ENCODE assay signal across 26 cellular contexts in the genomic region with DNA sequence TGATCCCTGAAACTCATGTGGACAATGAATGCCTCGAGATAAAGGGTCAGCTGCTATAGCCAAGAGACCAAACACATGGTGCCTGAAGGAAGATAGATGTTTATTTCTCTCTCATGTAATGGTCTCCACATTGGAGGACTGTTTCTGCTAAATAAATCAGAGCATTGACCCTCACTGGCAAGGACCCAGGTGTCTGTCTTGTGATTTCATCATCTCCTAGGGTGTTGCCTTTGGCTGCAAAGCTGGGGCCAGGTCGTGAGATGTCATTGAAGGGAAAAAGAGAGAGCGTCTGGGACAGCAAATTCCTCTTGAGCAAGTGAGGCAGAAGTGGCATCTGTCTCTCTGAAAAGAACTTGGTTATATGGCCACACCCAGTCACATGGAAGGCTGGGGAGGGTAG.
A peak's percentile ranks its signal among the peaks of the same experiment; 100 is the strongest.
DNase-seq lines count a peak whose midpoint lies in the region; ATAC-seq, FAIRE-seq and TF ChIP-seq lines count a peak whose summit lies in the region.
"Had no signal": no experiment of that assay in that cellular context is flagged by ENCODE, and none has a peak within 500 bp of the region (broad histone marks: within the 10 kb centered on the region; RNA-seq: fewer than 3 reads in every experiment).

No MANE protein-coding gene starts in this region.

- H3K79me2 ChIP-seq in HepG2 (ENCODE audit: insufficient read depth, low read length) = no peaks in the 10 kb centered on the region
- no peaks in the 10 kb centered on the region for H3K79me2 ChIP-seq in mesendoderm (ENCODE audit: control insufficient read depth, insufficient read depth, low read length)

- 39% methylated on average over 3 of the region's 3 CpGs for WGBS in liver
- WGBS in HepG2 (ENCODE audit: low lambda C conversion rate) = 11% methylated on average over 3 of the region's 3 CpGs
- WGBS in mesendoderm (ENCODE audit: extremely low coverage, insufficient coverage, low lambda C conversion rate) = no CpG with 5 or more reads among the region's 3 CpGs

- H2BK15ac ChIP-seq in mesendoderm (replicated peaks; ENCODE audit: low read depth) = no peak overlapping the region

- H3K79me1 ChIP-seq in mesendoderm (ENCODE audit: low read length) = no peaks in the 10 kb centered on the region

- H3K56ac ChIP-seq in mesendoderm (ENCODE audit: low read length) = no peak overlapping the region

- CTCF ChIA-PET in HepG2 (lab: Yijun Ruan, JAX; ENCODE audit: low intra/inter-chr PET ratio, low total read pairs) = no interaction called here

- H3K4ac ChIP-seq in mesendoderm (ENCODE audit: low read depth, low read length) = no peak overlapping the region

- FAIRE-seq in HepG2 (lab: Jason Lieb, UNC) = no peak
- FAIRE-seq: GM12892, GM18507 had no signal

- H3K4me3 Mint-ChIP-seq in type B pancreatic cell = no peak overlapping the region
- H3K4me3 Mint-ChIP-seq: B cell; CD4-positive, CD25-positive, alpha-beta regulatory T cell; GM23338 had no signal

- peaks cover 41% of the 10 kb centered on the region for H3K4me1 Mint-ChIP-seq in type B pancreatic cell (ENCODE audit: unreplicated experiment)
- H3K4me1 Mint-ChIP-seq: B cell; CD4-positive, CD25-positive, alpha-beta regulatory T cell had no signal

- H3K4me1 ChIP-seq in liver (ENCODE audit: control insufficient read depth in 4 of 4, insufficient read depth in 4 of 4, low read length in 3 of 4) (peaks cover 6 to 29% (median 17%) of the 10 kb centered on the region in 4 donors), HepG2 (ENCODE audit: insufficient read depth, low read length) (peaks cover 5% of the 10 kb centered on the region), mesendoderm (ENCODE audit: control insufficient read depth, low read depth, low read length) (peaks cover 3% of the 10 kb centered on the region)

- TF ChIP-seq POLR2A in HepG2 (IDR thresholded peaks at IDR 0.05; ENCODE audit: insufficient read depth in 1 of 2, low read depth in 2 of 2, low read length in 2 of 2) = no peak

- no peaks in the 10 kb centered on the region for H3K36me3 ChIP-seq in liver (ENCODE audit: control insufficient read depth in 4 of 4, insufficient read depth in 3 of 4, low read depth in 1 of 4, low read length in 3 of 4)
- H3K36me3 ChIP-seq in HepG2 (replicated peaks in 1 of 2; ENCODE audit: control insufficient read depth in 1 of 2, insufficient read depth in 2 of 2, low read length in 2 of 2) = no peaks in the 10 kb centered on the region
- no peaks in the 10 kb centered on the region for H3K36me3 ChIP-seq in mesendoderm (ENCODE audit: control insufficient read depth, insufficient read depth, low read length)
- H3K36me3 ChIP-seq: MG63 had no signal

- H3K9ac ChIP-seq in liver (ENCODE audit: low read depth in 1 of 2, low read length in 2 of 2) (no peak overlapping the region), HepG2 (ENCODE audit: insufficient read depth, low read depth, low read length) (no peak overlapping the region), mesendoderm (ENCODE audit: low read length) (no peak overlapping the region)
- H3K9ac ChIP-seq: KMS-11 had no signal

- no peak overlapping the region for H2BK5ac ChIP-seq in mesendoderm (ENCODE audit: low read length)

- in situ Hi-C loops in HepG2 (cut with HindIII; ENCODE audit: extremely low pct_ligation_motif_present, low pct_unique_long_range_greater_than_20kb) = no loop called here

- H3K27ac Mint-ChIP-seq in type B pancreatic cell = peak overlapping the region; percentile 84
- H3K27ac Mint-ChIP-seq: B cell; CD4-positive, CD25-positive, alpha-beta regulatory T cell; GM23338 had no signal

- H3K4me3 ChIP-seq in liver (ENCODE audit: low read depth in 1 of 3, low read length in 3 of 3) (no peak overlapping the region), HepG2 (replicated peaks in 1 of 3; ENCODE audit: insufficient read depth in 1 of 3, low read depth in 2 of 3, low read length in 3 of 3) (no peak overlapping the region), epithelial cell of esophagus (ENCODE audit: low read length) (no peak overlapping the region), mesendoderm (ENCODE audit: low read length) (no peak overlapping the region)
- H3K4me3 ChIP-seq: GM23338, MG63 had no signal

- ATAC-seq in HepG2 (no peak), HG03175 (IDR thresholded peaks at IDR 0.05; ENCODE audit: unreplicated experiment) (no peak)
- ATAC-seq: GM23338, PC-3, SK-N-SH treated with all-trans-retinoic acid at 6 μM for 48 hours had no signal

- no peaks in the 10 kb centered on the region for H4K20me1 ChIP-seq in HepG2 (ENCODE audit: insufficient read depth, low read length)

- no peak overlapping the region for H3K23ac ChIP-seq in mesendoderm (ENCODE audit: low read length)

- H4K5ac ChIP-seq in mesendoderm (ENCODE audit: low read length) = no peak overlapping the region

- no peak overlapping the region for H4K8ac ChIP-seq in mesendoderm (ENCODE audit: low read depth, low read length)

- no TSS peak for BruUV-seq in HepG2 (replicated peaks; lab: Mats Ljungman, UMichigan)

- peak overlapping the region; percentile 33 for H2AK5ac ChIP-seq in mesendoderm (ENCODE audit: low read length)

- no peak overlapping the region for H3K18ac ChIP-seq in mesendoderm (ENCODE audit: low read length)

- peaks cover 3% of the 10 kb centered on the region for H3K36me3 Mint-ChIP-seq in type B pancreatic cell
- H3K36me3 Mint-ChIP-seq: CD4-positive, CD25-positive, alpha-beta regulatory T cell had no signal

- H3K27me3 Mint-ChIP-seq in type B pancreatic cell = no peaks in the 10 kb centered on the region

- H3K27ac ChIP-seq in liver (ENCODE audit: low read depth in 1 of 2, low read length in 2 of 2) (no peak overlapping the region), HepG2 (ENCODE audit: extremely low read length, insufficient read depth, low read length) (no peak overlapping the region), mesendoderm (ENCODE audit: low read depth, low read length) (no peak overlapping the region)
- H3K27ac ChIP-seq: KMS-11 had no signal

- no peak for TF ChIP-seq EP300 in HepG2 (IDR thresholded peaks at IDR 0.05; ENCODE audit: low read depth in 2 of 2, low read length in 2 of 2)
- no peak for TF ChIP-seq EP300 in HepG2 (CRISPR knock-in tag; IDR thresholded peaks at IDR 0.05; ENCODE audit: borderline replicate concordance)

- H3K4me2 ChIP-seq in HepG2 (ENCODE audit: low read depth, low read length) (no peak overlapping the region), mesendoderm (ENCODE audit: low read length) (no peak overlapping the region)
- H3K4me2 ChIP-seq: GM23338, KMS-11 had no signal

- no peaks in the 10 kb centered on the region for H3K9me3 ChIP-seq in liver (ENCODE audit: control insufficient read depth in 4 of 4, low read length in 3 of 4)
- no peaks in the 10 kb centered on the region for H3K9me3 ChIP-seq in HepG2 (ENCODE audit: low read length)
- H3K9me3 ChIP-seq: Caco-2, MG63 had no signal

- H2AFZ ChIP-seq in HepG2 (ENCODE audit: low read length) = no peak overlapping the region
- H2AFZ ChIP-seq: GM23338 had no signal

- H3K27me3 ChIP-seq in liver (ENCODE audit: control insufficient read depth in 4 of 4, insufficient read depth in 4 of 4, low read length in 3 of 4) (no peaks in the 10 kb centered on the region), HepG2 (ENCODE audit: control insufficient read depth in 1 of 2, insufficient read depth in 2 of 2, low read length in 2 of 2) (no peaks in the 10 kb centered on the region; a peak in 1 of 5 replicates), mesendoderm (ENCODE audit: insufficient read depth, low read length, poor library complexity) (no peaks in the 10 kb centered on the region)
- H3K27me3 ChIP-seq: MG63 had no signal

- no peak for TF ChIP-seq CTCF in liver (IDR thresholded peaks at IDR 0.05; ENCODE audit: low read depth, low read length, missing input control)
- TF ChIP-seq CTCF in HepG2 (CRISPR knock-in tag; IDR thresholded peaks at IDR 0.05) = no peak
- no peak for TF ChIP-seq CTCF in epithelial cell of esophagus (IDR thresholded peaks at IDR 0.05; ENCODE audit: insufficient read depth, low read depth, low read length, missing control alignments)
- TF ChIP-seq CTCF in type B pancreatic cell (conservative IDR thresholded peaks at IDR 0.05) = no peak

- no peak for DNase-seq in HepG2 (ENCODE audit: low spot score)
- DNase-seq in epithelial cell of esophagus (ENCODE audit: low read depth) = peak; percentile 21
- no peak for DNase-seq in mesendoderm
- DNase-seq in type B pancreatic cell (ENCODE audit: extremely low spot score, unreplicated experiment) = no peak
- DNase-seq in NCI-H345 treated with DMSO at 0.1 percent for 48 hours (lab: John Stamatoyannopoulos, UW; ENCODE audit: unreplicated experiment) = no peak
- DNase-seq in DMS153 (lab: John Stamatoyannopoulos, UW) = no peak
- DNase-seq: Caco-2; CD4-positive, CD25-positive, alpha-beta regulatory T cell; MG63; NCI-H1092; NCI-H146; NCI-H2081; NCI-H2171 treated with DMSO at 0.1 percent for 48 hours; NCI-H446 treated with DMSO at 0.1 percent for 48 hours; NCI-H748 treated with DMSO at 0.1 percent for 48 hours; PC-3; RPMI8226; SIG-M5 had no signal

- TF ChIP-seq RAD21 in liver (IDR thresholded peaks at IDR 0.05) = peak in 1 of 2 donors; percentile 20
- no peak for TF ChIP-seq RAD21 in HepG2 (CRISPR knock-in tag; IDR thresholded peaks at IDR 0.05)

- H2BK120ac ChIP-seq in mesendoderm (ENCODE audit: low read depth, low read length) = no peak overlapping the region

- intact Hi-C loops in HepG2 (cut with micrococcal nuclease; ENCODE audit: unreplicated experiment) = no loop called here

- peaks cover 4% of the 10 kb centered on the region for H3K9me3 Mint-ChIP-seq in type B pancreatic cell
- H3K9me3 Mint-ChIP-seq: CD4-positive, CD25-positive, alpha-beta regulatory T cell; GM23338 had no signal

- POLR2A ChIA-PET in HepG2 (lab: Yijun Ruan, JAX) = no interaction called here

TF ChIP-seq in liver, 16 proteins besides CTCF, POLR2A, EP300 and RAD21 (continues in another document):
- no peak for TF ChIP-seq HNF4G (IDR thresholded peaks at IDR 0.05)
- peak in 1 of 2 donors; percentile 18 for TF ChIP-seq JUND (IDR thresholded peaks at IDR 0.05)

TF ChIP-seq in HepG2, 621 proteins besides CTCF, POLR2A, EP300 and RAD21 (continues in another document):
- TF ChIP-seq ZNF12 (CRISPR knock-in tag; IDR thresholded peaks at IDR 0.05) (no peak), RNF2 (conservative IDR thresholded peaks at IDR 0.05; ENCODE audit: low read depth) (no peak), NR3C1 (CRISPR knock-in tag; IDR thresholded peaks at IDR 0.05) (no peak), MAFF (IDR thresholded peaks at IDR 0.05; ENCODE audit: low read depth, low read length) (no peak)
- TF ChIP-seq, protein P1, sequence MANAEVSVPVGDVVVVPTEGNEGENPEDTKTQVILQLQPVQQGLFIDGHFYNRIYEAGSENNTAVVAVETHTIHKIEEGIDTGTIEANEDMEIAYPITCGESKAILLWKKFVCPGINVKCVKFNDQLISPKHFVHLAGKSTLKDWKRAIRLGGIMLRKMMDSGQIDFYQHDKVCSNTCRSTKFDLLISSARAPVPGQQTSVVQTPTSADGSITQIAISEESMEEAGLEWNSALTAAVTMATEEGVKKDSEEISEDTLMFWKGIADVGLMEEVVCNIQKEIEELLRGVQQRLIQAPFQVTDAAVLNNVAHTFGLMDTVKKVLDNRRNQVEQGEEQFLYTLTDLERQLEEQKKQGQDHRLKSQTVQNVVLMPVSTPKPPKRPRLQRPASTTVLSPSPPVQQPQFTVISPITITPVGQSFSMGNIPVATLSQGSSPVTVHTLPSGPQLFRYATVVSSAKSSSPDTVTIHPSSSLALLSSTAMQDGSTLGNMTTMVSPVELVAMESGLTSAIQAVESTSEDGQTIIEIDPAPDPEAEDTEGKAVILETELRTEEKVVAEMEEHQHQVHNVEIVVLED (CRISPR knock-in tag; IDR thresholded peaks at IDR 0.05; ENCODE audit: borderline replicate concordance) = no peak
